Comparison of ENCODE assay signal across 1 cellular context in the genomic region with DNA sequence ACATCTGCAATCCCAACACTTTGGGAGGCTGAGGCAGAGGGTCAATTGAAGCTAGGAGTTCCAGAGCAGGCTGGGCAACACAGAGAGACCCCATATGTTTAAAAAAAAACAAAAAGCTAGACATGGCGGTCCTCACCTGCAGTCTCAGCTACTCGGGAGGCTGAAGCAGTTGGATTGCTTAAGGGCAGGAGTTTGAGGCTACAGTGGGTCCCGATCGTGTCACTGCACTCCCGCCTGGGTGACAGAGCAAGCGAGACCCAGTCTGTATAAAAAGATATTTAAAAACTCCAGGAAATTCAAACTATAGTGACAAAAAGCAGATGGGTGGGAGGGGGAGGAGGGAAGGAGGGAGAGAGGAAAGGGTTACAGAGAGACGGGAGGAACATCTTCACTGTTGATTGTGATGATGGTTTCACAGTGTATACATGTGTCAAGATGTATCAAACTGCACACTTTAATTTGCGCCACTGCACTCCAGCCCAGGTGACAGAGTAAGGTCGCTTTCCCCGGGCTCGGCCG.
TF ChIP-seq lines count a peak whose summit lies in the region.

No MANE protein-coding gene starts in this region.

TF ChIP-seq in HepG2, 621 proteins besides CTCF, POLR2A, EP300 and RAD21 (continued from another document and continues in another):
- TF ChIP-seq, protein P1, sequence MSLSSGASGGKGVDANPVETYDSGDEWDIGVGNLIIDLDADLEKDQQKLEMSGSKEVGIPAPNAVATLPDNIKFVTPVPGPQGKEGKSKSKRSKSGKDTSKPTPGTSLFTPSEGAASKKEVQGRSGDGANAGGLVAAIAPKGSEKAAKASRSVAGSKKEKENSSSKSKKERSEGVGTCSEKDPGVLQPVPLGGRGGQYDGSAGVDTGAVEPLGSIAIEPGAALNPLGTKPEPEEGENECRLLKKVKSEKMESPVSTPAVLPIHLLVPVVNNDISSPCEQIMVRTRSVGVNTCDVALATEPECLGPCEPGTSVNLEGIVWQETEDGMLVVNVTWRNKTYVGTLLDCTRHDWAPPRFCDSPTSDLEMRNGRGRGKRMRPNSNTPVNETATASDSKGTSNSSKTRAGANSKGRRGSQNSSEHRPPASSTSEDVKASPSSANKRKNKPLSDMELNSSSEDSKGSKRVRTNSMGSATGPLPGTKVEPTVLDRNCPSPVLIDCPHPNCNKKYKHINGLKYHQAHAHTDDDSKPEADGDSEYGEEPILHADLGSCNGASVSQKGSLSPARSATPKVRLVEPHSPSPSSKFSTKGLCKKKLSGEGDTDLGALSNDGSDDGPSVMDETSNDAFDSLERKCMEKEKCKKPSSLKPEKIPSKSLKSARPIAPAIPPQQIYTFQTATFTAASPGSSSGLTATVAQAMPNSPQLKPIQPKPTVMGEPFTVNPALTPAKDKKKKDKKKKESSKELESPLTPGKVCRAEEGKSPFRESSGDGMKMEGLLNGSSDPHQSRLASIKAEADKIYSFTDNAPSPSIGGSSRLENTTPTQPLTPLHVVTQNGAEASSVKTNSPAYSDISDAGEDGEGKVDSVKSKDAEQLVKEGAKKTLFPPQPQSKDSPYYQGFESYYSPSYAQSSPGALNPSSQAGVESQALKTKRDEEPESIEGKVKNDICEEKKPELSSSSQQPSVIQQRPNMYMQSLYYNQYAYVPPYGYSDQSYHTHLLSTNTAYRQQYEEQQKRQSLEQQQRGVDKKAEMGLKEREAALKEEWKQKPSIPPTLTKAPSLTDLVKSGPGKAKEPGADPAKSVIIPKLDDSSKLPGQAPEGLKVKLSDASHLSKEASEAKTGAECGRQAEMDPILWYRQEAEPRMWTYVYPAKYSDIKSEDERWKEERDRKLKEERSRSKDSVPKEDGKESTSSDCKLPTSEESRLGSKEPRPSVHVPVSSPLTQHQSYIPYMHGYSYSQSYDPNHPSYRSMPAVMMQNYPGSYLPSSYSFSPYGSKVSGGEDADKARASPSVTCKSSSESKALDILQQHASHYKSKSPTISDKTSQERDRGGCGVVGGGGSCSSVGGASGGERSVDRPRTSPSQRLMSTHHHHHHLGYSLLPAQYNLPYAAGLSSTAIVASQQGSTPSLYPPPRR (CRISPR knock-in tag; IDR thresholded peaks at IDR 0.05; ENCODE audit: borderline replicate concordance): no peak
- no peak for TF ChIP-seq CREB1 (IDR thresholded peaks at IDR 0.05)
- TF ChIP-seq CREB1 (CRISPR knock-in tag; IDR thresholded peaks at IDR 0.05): no peak
- no peak for TF ChIP-seq MLX (CRISPR knock-in tag; IDR thresholded peaks at IDR 0.05)
- TF ChIP-seq, protein P2, sequence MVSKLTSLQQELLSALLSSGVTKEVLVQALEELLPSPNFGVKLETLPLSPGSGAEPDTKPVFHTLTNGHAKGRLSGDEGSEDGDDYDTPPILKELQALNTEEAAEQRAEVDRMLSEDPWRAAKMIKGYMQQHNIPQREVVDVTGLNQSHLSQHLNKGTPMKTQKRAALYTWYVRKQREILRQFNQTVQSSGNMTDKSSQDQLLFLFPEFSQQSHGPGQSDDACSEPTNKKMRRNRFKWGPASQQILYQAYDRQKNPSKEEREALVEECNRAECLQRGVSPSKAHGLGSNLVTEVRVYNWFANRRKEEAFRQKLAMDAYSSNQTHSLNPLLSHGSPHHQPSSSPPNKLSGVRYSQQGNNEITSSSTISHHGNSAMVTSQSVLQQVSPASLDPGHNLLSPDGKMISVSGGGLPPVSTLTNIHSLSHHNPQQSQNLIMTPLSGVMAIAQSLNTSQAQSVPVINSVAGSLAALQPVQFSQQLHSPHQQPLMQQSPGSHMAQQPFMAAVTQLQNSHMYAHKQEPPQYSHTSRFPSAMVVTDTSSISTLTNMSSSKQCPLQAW (CRISPR knock-in tag; IDR thresholded peaks at IDR 0.05): 0 out of 2 replicates have a peak, but pooled peaks have one; percentile 9
- no peak for TF ChIP-seq ZNF879 (CRISPR knock-in tag; IDR thresholded peaks at IDR 0.05)
- TF ChIP-seq, protein P3, sequence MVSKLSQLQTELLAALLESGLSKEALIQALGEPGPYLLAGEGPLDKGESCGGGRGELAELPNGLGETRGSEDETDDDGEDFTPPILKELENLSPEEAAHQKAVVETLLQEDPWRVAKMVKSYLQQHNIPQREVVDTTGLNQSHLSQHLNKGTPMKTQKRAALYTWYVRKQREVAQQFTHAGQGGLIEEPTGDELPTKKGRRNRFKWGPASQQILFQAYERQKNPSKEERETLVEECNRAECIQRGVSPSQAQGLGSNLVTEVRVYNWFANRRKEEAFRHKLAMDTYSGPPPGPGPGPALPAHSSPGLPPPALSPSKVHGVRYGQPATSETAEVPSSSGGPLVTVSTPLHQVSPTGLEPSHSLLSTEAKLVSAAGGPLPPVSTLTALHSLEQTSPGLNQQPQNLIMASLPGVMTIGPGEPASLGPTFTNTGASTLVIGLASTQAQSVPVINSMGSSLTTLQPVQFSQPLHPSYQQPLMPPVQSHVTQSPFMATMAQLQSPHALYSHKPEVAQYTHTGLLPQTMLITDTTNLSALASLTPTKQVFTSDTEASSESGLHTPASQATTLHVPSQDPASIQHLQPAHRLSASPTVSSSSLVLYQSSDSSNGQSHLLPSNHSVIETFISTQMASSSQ (IDR thresholded peaks at IDR 0.05; ENCODE audit: low read depth): no peak
- TF ChIP-seq, protein P3 (CRISPR knock-in tag; IDR thresholded peaks at IDR 0.05; ENCODE audit: borderline replicate concordance): no peak
- no peak for TF ChIP-seq CBFB (CRISPR knock-in tag; IDR thresholded peaks at IDR 0.05)
- no peak for TF ChIP-seq SETDB1 (CRISPR knock-in tag; IDR thresholded peaks at IDR 0.05; ENCODE audit: borderline replicate concordance)
- no peak for TF ChIP-seq ZNF138 (CRISPR knock-in tag; IDR thresholded peaks at IDR 0.05; ENCODE audit: low read depth)
- TF ChIP-seq, protein P4, sequence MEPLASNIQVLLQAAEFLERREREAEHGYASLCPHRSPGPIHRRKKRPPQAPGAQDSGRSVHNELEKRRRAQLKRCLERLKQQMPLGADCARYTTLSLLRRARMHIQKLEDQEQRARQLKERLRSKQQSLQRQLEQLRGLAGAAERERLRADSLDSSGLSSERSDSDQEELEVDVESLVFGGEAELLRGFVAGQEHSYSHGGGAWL (CRISPR knock-in tag; IDR thresholded peaks at IDR 0.05): no peak
- TF ChIP-seq ZNF790 (CRISPR knock-in tag; IDR thresholded peaks at IDR 0.05; ENCODE audit: borderline replicate concordance): no peak
- peak; percentile 89 for TF ChIP-seq ZNF121 (CRISPR knock-in tag; IDR thresholded peaks at IDR 0.05)
- TF ChIP-seq ZMYM4 (CRISPR knock-in tag; IDR thresholded peaks at IDR 0.05): no peak
- no peak for TF ChIP-seq NRL (CRISPR knock-in tag; IDR thresholded peaks at IDR 0.05; ENCODE audit: borderline replicate concordance)
- no peak for TF ChIP-seq ZHX2 (IDR thresholded peaks at IDR 0.05; ENCODE audit: low read depth)
- TF ChIP-seq ZHX2 (CRISPR knock-in tag; IDR thresholded peaks at IDR 0.05; ENCODE audit: borderline replicate concordance): 0 out of 2 replicates have a peak, but pooled peaks have one; percentile 4
- TF ChIP-seq SAFB2 (CRISPR knock-in tag; IDR thresholded peaks at IDR 0.05; ENCODE audit: borderline replicate concordance, low read depth): no peak
- TF ChIP-seq FOXJ3 (CRISPR knock-in tag; IDR thresholded peaks at IDR 0.05; ENCODE audit: borderline replicate concordance): no peak
- no peak for TF ChIP-seq ZKSCAN8 (CRISPR knock-in tag; IDR thresholded peaks at IDR 0.05; ENCODE audit: borderline replicate concordance)
- TF ChIP-seq ATF4 (CRISPR knock-in tag; IDR thresholded peaks at IDR 0.05): no peak
- no peak for TF ChIP-seq E2F5 (CRISPR knock-in tag; conservative IDR thresholded peaks at IDR 0.05)
- no peak for TF ChIP-seq NFAT5 (CRISPR knock-in tag; IDR thresholded peaks at IDR 0.05)
